Comparison of ENCODE assay signal across 33 cellular contexts in genomic region chr3:70726096-70726745, GRCh38.
DNase-seq lines count a peak whose midpoint lies in the region; ATAC-seq, FAIRE-seq and TF ChIP-seq lines count a peak whose summit lies in the region.
"Had no signal": no experiment of that assay in that cellular context is flagged by ENCODE, and none has a peak within 500 bp of the region (broad histone marks: within the 10 kb centered on the region; RNA-seq: fewer than 3 reads in every experiment).

No MANE protein-coding gene starts in this region.

- no peaks in the 10 kb centered on the region for H3K9me2 ChIP-seq in GM23248 (ENCODE audit: insufficient read depth)

- peaks cover 20% of the 10 kb centered on the region for H3F3A ChIP-seq in GM23248 (ENCODE audit: insufficient read depth)

- H3K4me1 Mint-ChIP-seq in CD8-positive, alpha-beta memory T cell: no peaks in the 10 kb centered on the region
- H3K4me1 Mint-ChIP-seq: activated CD4-positive, alpha-beta T cell treated with anti-CD3 and anti-CD28 coated beads, Interleukin-2, amount 10 ng/mL, durations not matched to agents 24 days and 14 days; activated naive CD8-positive, alpha-beta T cell treated with anti-CD3 and anti-CD28 coated beads for 36 hours; CD4-positive, CD25-positive, alpha-beta regulatory T cell; stimulated activated naive CD8-positive, alpha-beta T cell treated with anti-CD3 and anti-CD28 coated beads, Interleukin-15, amount 100 ng/mL, for 72 hours had no signal

- DNase-seq in GM23248 (no peak), RCC 7860 (ENCODE audit: low spot score) (peak; percentile 79), glomerular visceral epithelial cell (ENCODE audit: extremely low spot score) (peak; percentile 92), osteoblast (ENCODE audit: insufficient read length, low spot score, missing footprints) (no peak), RKO (ENCODE audit: low spot score) (no peak), mesenteric fat pad (ENCODE audit: low spot score) (no peak)
- DNase-seq in CD8-positive, alpha-beta memory T cell: no peak
- DNase-seq: activated CD4-positive, alpha-beta T cell treated with anti-CD3 and anti-CD28 coated beads, Interleukin-2, amount 10 ng/mL, durations not matched to agents 24 days and 14 days; activated effector memory CD4-positive, alpha-beta T cell treated with anti-CD3 and anti-CD28 coated beads, Interleukin-2, amount 50 U/mL, for 16 hours; activated naive CD8-positive, alpha-beta T cell treated with anti-CD3 and anti-CD28 coated beads for 36 hours; activated T-cell treated with anti-CD3 and anti-CD28 coated beads, Interleukin-2, amount 50 U/mL, for 1 hour; AML-193; CD4-positive, CD25-positive, alpha-beta regulatory T cell; DND-41; esophagus squamous epithelium; foreskin keratinocyte; heart right ventricle; KBM-7; left cardiac atrium; NCI-H2029; right cardiac atrium; spleen; stimulated activated naive CD8-positive, alpha-beta T cell treated with anti-CD3 and anti-CD28 coated beads, Interleukin-15, amount 100 ng/mL, for 72 hours; SW 1271; T-helper 9 cell; uterus; WERI-Rb-1 had no signal

- H3K79me2 ChIP-seq in GM23248 (ENCODE audit: insufficient read depth) (no peaks in the 10 kb centered on the region), osteoblast (ENCODE audit: insufficient read depth, low read length) (no peaks in the 10 kb centered on the region)

- 81 to 89% methylated on average over 4 of the region's 4 CpGs for WGBS in GM23248 (ENCODE audit: low coverage in 1 of 2, low lambda C conversion rate in 2 of 2, missing lambda C conversion rate in 2 of 2), 2 experiments

- H3K27ac Mint-ChIP-seq in CD8-positive, alpha-beta memory T cell: no peak overlapping the region
- H3K27ac Mint-ChIP-seq: activated CD4-positive, alpha-beta T cell treated with anti-CD3 and anti-CD28 coated beads, Interleukin-2, amount 10 ng/mL, durations not matched to agents 24 days and 14 days; activated naive CD8-positive, alpha-beta T cell treated with anti-CD3 and anti-CD28 coated beads for 36 hours; CD4-positive, CD25-positive, alpha-beta regulatory T cell; neural progenitor cell; stimulated activated naive CD8-positive, alpha-beta T cell treated with anti-CD3 and anti-CD28 coated beads, Interleukin-15, amount 100 ng/mL, for 72 hours had no signal

- peak overlapping the region; percentile 72 for H3K4me2 ChIP-seq in GM23248 (ENCODE audit: unreplicated experiment)
- no peak overlapping the region for H3K4me2 ChIP-seq in osteoblast (ENCODE audit: insufficient read depth, low read length)
- H3K4me2 ChIP-seq: neural progenitor cell had no signal

- no peaks in the 10 kb centered on the region for H3K36me3 ChIP-seq in GM23248 (ENCODE audit: low read depth)
- no peaks in the 10 kb centered on the region for H3K36me3 ChIP-seq in osteoblast (ENCODE audit: insufficient read depth, low read length)
- no peaks in the 10 kb centered on the region for H3K36me3 ChIP-seq in CD8-positive, alpha-beta memory T cell (ENCODE audit: insufficient read depth, low read length)
- H3K36me3 ChIP-seq: esophagus squamous epithelium, heart right ventricle, neural progenitor cell, spleen, thoracic aorta, uterus, WERI-Rb-1 had no signal

- H3K4me1 ChIP-seq in GM23248 (ENCODE audit: insufficient read depth) (peaks cover 28% of the 10 kb centered on the region), osteoblast (ENCODE audit: insufficient read depth, low read length) (peaks cover 23% of the 10 kb centered on the region)
- no peaks in the 10 kb centered on the region for H3K4me1 ChIP-seq in CD8-positive, alpha-beta memory T cell (ENCODE audit: insufficient read depth, low read length)
- H3K4me1 ChIP-seq: esophagus squamous epithelium, foreskin keratinocyte, neural progenitor cell, spleen, uterus had no signal

- peaks cover 0 to 7% of the 10 kb centered on the region in 2 donors for H3K27me3 Mint-ChIP-seq in CD8-positive, alpha-beta memory T cell

- H3K9me3 ChIP-seq in GM23248 (ENCODE audit: low read depth): no peaks in the 10 kb centered on the region
- H3K9me3 ChIP-seq in osteoblast (ENCODE audit: low read depth, low read length): no peaks in the 10 kb centered on the region
- no peaks in the 10 kb centered on the region for H3K9me3 ChIP-seq in CD8-positive, alpha-beta memory T cell (ENCODE audit: low read length)
- H3K9me3 ChIP-seq: esophagus squamous epithelium, spleen, thoracic aorta, uterus had no signal

- POLR2A ChIA-PET in CD8-positive, alpha-beta memory T cell (lab: Charles Lee): no interaction called here

- no peak overlapping the region for H3K4me3 Mint-ChIP-seq in CD8-positive, alpha-beta memory T cell
- H3K4me3 Mint-ChIP-seq: activated CD4-positive, alpha-beta T cell treated with anti-CD3 and anti-CD28 coated beads, Interleukin-2, amount 10 ng/mL, durations not matched to agents 24 days and 14 days; activated naive CD8-positive, alpha-beta T cell treated with anti-CD3 and anti-CD28 coated beads for 36 hours; CD4-positive, CD25-positive, alpha-beta regulatory T cell; neural progenitor cell; stimulated activated naive CD8-positive, alpha-beta T cell treated with anti-CD3 and anti-CD28 coated beads, Interleukin-15, amount 100 ng/mL, for 72 hours had no signal

- no peak for TF ChIP-seq CTCF in osteoblast (IDR thresholded peaks at IDR 0.05; ENCODE audit: extremely low read depth, low read depth, low read length)

- no peak for ATAC-seq in GM21381 (IDR thresholded peaks at IDR 0.05; ENCODE audit: unreplicated experiment)
- ATAC-seq: foreskin keratinocyte; heart right ventricle; left cardiac atrium; right cardiac atrium; stimulated activated naive CD8-positive, alpha-beta T cell treated with anti-CD3 and anti-CD28 coated beads, Interleukin-15, amount 100 ng/mL, for 72 hours had no signal

- H3K36me3 Mint-ChIP-seq in CD8-positive, alpha-beta memory T cell: no peaks in the 10 kb centered on the region
- H3K36me3 Mint-ChIP-seq: activated naive CD8-positive, alpha-beta T cell treated with anti-CD3 and anti-CD28 coated beads for 36 hours; CD4-positive, CD25-positive, alpha-beta regulatory T cell; neural progenitor cell had no signal

- FAIRE-seq in RCC 7860 (lab: Jason Lieb, UNC): no peak
- FAIRE-seq: D721Med, H54, HTR-8/SVneo had no signal

- no peaks in the 10 kb centered on the region for H3K27me3 ChIP-seq in GM23248 (replicated peaks; ENCODE audit: insufficient read depth)
- H3K27me3 ChIP-seq in osteoblast (ENCODE audit: insufficient read depth, low read length): no peaks in the 10 kb centered on the region
- no peaks in the 10 kb centered on the region for H3K27me3 ChIP-seq in CD8-positive, alpha-beta memory T cell (ENCODE audit: insufficient read depth, low read length, poor library complexity, severe bottlenecking)
- H3K27me3 ChIP-seq: esophagus squamous epithelium, foreskin keratinocyte, heart right ventricle, neural progenitor cell, spleen, uterus had no signal

- H2AFZ ChIP-seq in GM23248 (no peak overlapping the region), osteoblast (ENCODE audit: low read length) (no peak overlapping the region)
- H2AFZ ChIP-seq: neural progenitor cell had no signal

- H3K27ac ChIP-seq in GM23248 (peak overlapping the region; percentile 59), osteoblast (ENCODE audit: low read depth, low read length) (peak overlapping the region; percentile 58)
- no peak overlapping the region for H3K27ac ChIP-seq in CD8-positive, alpha-beta memory T cell (ENCODE audit: low read depth, low read length)
- H3K27ac ChIP-seq: esophagus squamous epithelium, foreskin keratinocyte, heart right ventricle, neural progenitor cell, spleen, thoracic aorta, uterus, WERI-Rb-1 had no signal

- in situ Hi-C loops in GM23248 (cut with MboI): no loop called here

- H3K9me3 Mint-ChIP-seq in CD8-positive, alpha-beta memory T cell: no peaks in the 10 kb centered on the region
- H3K9me3 Mint-ChIP-seq: activated CD4-positive, alpha-beta T cell treated with anti-CD3 and anti-CD28 coated beads, Interleukin-2, amount 10 ng/mL, durations not matched to agents 24 days and 14 days; activated naive CD8-positive, alpha-beta T cell treated with anti-CD3 and anti-CD28 coated beads for 36 hours; neural progenitor cell had no signal

- H3K4me3 ChIP-seq in GM23248 (peak overlapping the region; percentile 44; the same call in 1 of the 2 replicates), osteoblast (ENCODE audit: insufficient read depth, low read length) (no peak overlapping the region)
- no peak overlapping the region for H3K4me3 ChIP-seq in CD8-positive, alpha-beta memory T cell (ENCODE audit: low read length)
- H3K4me3 ChIP-seq: esophagus squamous epithelium, heart right ventricle, neural progenitor cell, spleen, thoracic aorta, uterus had no signal

- no peaks in the 10 kb centered on the region for H4K20me1 ChIP-seq in GM23248 (ENCODE audit: insufficient read depth)
- no peaks in the 10 kb centered on the region for H4K20me1 ChIP-seq in osteoblast (ENCODE audit: insufficient read depth, low read length)

- 0 out of 2 replicates have a peak overlapping the region, but pooled peaks have one; percentile 22 for H3K9ac ChIP-seq in GM23248
- H3K9ac ChIP-seq: neural progenitor cell had no signal

- CTCF ChIA-PET in CD8-positive, alpha-beta memory T cell (lab: Charles Lee): no interaction called here

Comparison
In these comparisons a context has a peak if more than half of its experiments do, and no peak if none do; other contexts are left out.
1. DNase-seq: peak in RCC 7860 (single experiment) and glomerular visceral epithelial cell (single experiment); none in GM23248 (single experiment), osteoblast (single experiment), RKO (single experiment), CD8-positive, alpha-beta memory T cell (0 of 5) and mesenteric fat pad (single experiment).